ENCODE assay signal across 8 cellular contexts in genomic region chr4:164779811-164780216, GRCh38. TPM values are rescaled to one million over a fixed set of nuclear protein-coding genes. Genes with fewer than 3 reads are reported as not detected.
DNase-seq lines count a peak whose midpoint lies in the region; ATAC-seq, FAIRE-seq and TF ChIP-seq lines count a peak whose summit lies in the region.

No MANE protein-coding gene starts in this region.

- H3K4me3 ChIP-seq in pancreas: no peak overlapping the region

- TF ChIP-seq CTCF in RWPE1 (conservative IDR thresholded peaks at IDR 0.05; ENCODE audit: low read depth) (peak; percentile 86), pancreas (IDR thresholded peaks at IDR 0.05) (peak; percentile 42 to 63 (median 48))

- 53 to 56% methylated on average over 7 of the region's 7 CpGs for WGBS in pancreas, 2 donors

- ATAC-seq in GM18907 (IDR thresholded peaks at IDR 0.05; ENCODE audit: unreplicated experiment): peak; percentile 69
- ATAC-seq in HG03439 (IDR thresholded peaks at IDR 0.05; ENCODE audit: unreplicated experiment): peak; percentile 67
- ATAC-seq in pancreas: peak in 3 of 4 donors; percentile 65 to 75 (median 71)

- no peak for FAIRE-seq in pancreas (lab: Jason Lieb, UNC)

- intact Hi-C loops in pancreas (cut with DNase I): no loop called here

- no peaks in the 10 kb centered on the region for H3K27me3 ChIP-seq in pancreas

- H3K27ac ChIP-seq in RWPE1 (no peak overlapping the region), pancreas (no peak overlapping the region)

- no peaks in the 10 kb centered on the region for H3K4me1 ChIP-seq in pancreas

- no peaks in the 10 kb centered on the region for H3K9me3 ChIP-seq in pancreas

- no peaks in the 10 kb centered on the region for H3K36me3 ChIP-seq in pancreas

- CTCF ChIA-PET in RWPE1 (lab: Yijun Ruan, JAX): interaction anchor here (0.6 kb wide), 1 partner anchor 9 kb away, joined by 3 read pairs; no protein-coding TSS in a partner anchor

- POLR2A ChIA-PET in RWPE1 (lab: Yijun Ruan, JAX; ENCODE audit: low non-redundant PET): no interaction called here

- peak; percentile 2 to 24 for DNase-seq in NCI-H524 (lab: John Stamatoyannopoulos, UW)
- DNase-seq in NCI-H524 treated with DMSO at 0.1 percent for 48 hours (lab: John Stamatoyannopoulos, UW): no peak
- peak; percentile 31 for DNase-seq in RWPE1 (ENCODE audit: low spot score)
- peak; percentile 33 for DNase-seq in fibroblast of gingiva (ENCODE audit: low read depth)
- DNase-seq in pancreas: peak in 2 of 6 donors; percentile 16 to 29
- no peak for DNase-seq in activated effector memory CD4-positive, alpha-beta T cell treated with anti-CD3 and anti-CD28 coated beads, Interleukin-2, amount 50 U/mL, for 16 hours

RNA-seq across cellular contexts. Expression of gene SMIM31, which starts 25.9 kb away (rescaled TPM):
- total RNA-seq in pancreas: 1 to 10 TPM in 4 of 6 donors, under 1 TPM in 2; 0.74 to 4.2 (median 2.3) TPM
- under 1 TPM; 0.54 to 0.61 TPM for polyA plus RNA-seq in pancreas

Comparison
In these comparisons a context has a peak if more than half of its experiments do, and no peak if none do; other contexts are left out.
1. DNase-seq: peak in NCI-H524 (2 of 2), RWPE1 (single experiment) and fibroblast of gingiva (single experiment); none in NCI-H524 treated with DMSO at 0.1 percent for 48 hours (single experiment) and activated effector memory CD4-positive, alpha-beta T cell treated with anti-CD3 and anti-CD28 coated beads, Interleukin-2, amount 50 U/mL, for 16 hours (single experiment).
2. Peak in every context shown above with its lines, with median percentiles within 50 percentile points of each other: ATAC-seq.